Comparison of ENCODE assay signal across 11 cellular contexts in the genomic region with DNA sequence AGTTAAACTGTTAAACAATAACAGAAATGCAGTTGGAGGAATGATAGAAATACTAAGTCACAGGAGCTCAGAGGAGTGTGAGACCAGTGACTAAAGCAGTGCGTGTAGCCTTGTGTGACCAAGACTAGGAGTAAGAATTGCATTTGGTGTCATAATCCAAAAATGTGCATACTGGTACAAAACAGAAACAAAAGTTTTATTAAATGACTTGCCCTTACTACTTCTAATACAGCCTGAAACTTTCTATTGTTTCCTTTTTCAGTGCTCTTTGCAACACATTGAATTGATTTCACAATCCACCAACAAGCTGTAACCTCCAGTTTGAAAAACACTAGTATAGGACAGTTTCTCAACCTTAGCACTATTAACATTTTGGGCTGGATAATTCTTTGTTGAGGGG. TPM values are rescaled to one million over a fixed set of nuclear protein-coding genes. Genes with fewer than 3 reads are reported as not detected.
DNase-seq lines count a peak whose midpoint lies in the region; ATAC-seq, FAIRE-seq and TF ChIP-seq lines count a peak whose summit lies in the region.
"Had no signal": no experiment of that assay in that cellular context is flagged by ENCODE, and none has a peak within 500 bp of the region (broad histone marks: within the 10 kb centered on the region; RNA-seq: fewer than 3 reads in every experiment).

No MANE protein-coding gene starts in this region.

- H3K4me1 ChIP-seq in K562 (replicated peaks in 1 of 2; ENCODE audit: control insufficient read depth in 2 of 2, insufficient read depth in 2 of 2, low read length in 2 of 2) (peaks cover 3 to 4% of the 10 kb centered on the region in 2 experiments; a peak in 3 of 5 replicates), lower lobe of right lung (peaks cover 58% of the 10 kb centered on the region)

- no peaks in the 10 kb centered on the region for H3K27me3 ChIP-seq in K562 (ENCODE audit: control insufficient read depth in 2 of 2, insufficient read depth in 2 of 2, low read length in 2 of 2)
- no peaks in the 10 kb centered on the region for H3K27me3 ChIP-seq in lower lobe of right lung (ENCODE audit: low read depth)

- peaks cover 57% of the 10 kb centered on the region for H3K36me3 ChIP-seq in K562 (ENCODE audit: control insufficient read depth, insufficient read depth, low read length)
- H3K36me3 ChIP-seq in lower lobe of right lung, result peaks cover 56% of the 10 kb centered on the region

- H3K9me3 Mint-ChIP-seq in glutamatergic neuron (ENCODE audit: unreplicated experiment), result no peaks in the 10 kb centered on the region
- H3K9me3 Mint-ChIP-seq: T-helper 1 cell treated with Interleukin-12 subunit alpha and Interleukin-12 subunit beta and Interleukin-4 antibody, amounts not matched to agents 30 μg/mL and 1 μg/mL, for 36 hours had no signal

- ATAC-seq in HG03432 (IDR thresholded peaks at IDR 0.05; ENCODE audit: unreplicated experiment), result peak; percentile 37
- no peak for ATAC-seq in K562
- ATAC-seq in lower lobe of right lung, result peak; percentile 27 to 58

- H3K27me3 Mint-ChIP-seq in glutamatergic neuron (ENCODE audit: unreplicated experiment), result no peaks in the 10 kb centered on the region

- TF ChIP-seq EP300 in K562 (IDR thresholded peaks at IDR 0.05; ENCODE audit: low read length), result no peak

- peaks cover 6% of the 10 kb centered on the region for H3K4me1 Mint-ChIP-seq in glutamatergic neuron (ENCODE audit: low read depth, unreplicated experiment)

- H2AFZ ChIP-seq in K562 (ENCODE audit: low read depth, low read length), result no peak overlapping the region

- in situ Hi-C loops in K562 (cut with MboI), result no loop called here

- WGBS in K562 (ENCODE audit: insufficient coverage, low coverage, missing lambda C conversion rate), result 100% methylated on average over 1 of the region's 1 CpG

- TF ChIP-seq RAD21 in K562 (CRISPR knock-in tag; conservative IDR thresholded peaks at IDR 0.05 in 1 of 2, IDR thresholded peaks at IDR 0.05 in 1 of 2), result no peak

- no peak overlapping the region for H3K4me3 ChIP-seq in K562
- no peak overlapping the region for H3K4me3 ChIP-seq in lower lobe of right lung

- peak; percentile 64 to 70 for DNase-seq in AML-193 (lab: John Stamatoyannopoulos, UW)
- no peak for DNase-seq in K562 (ENCODE audit: extremely low read depth in 1 of 4, low spot score in 3 of 4)
- no peak for DNase-seq in lower lobe of right lung
- DNase-seq in T-helper 2 cell, result no peak
- DNase-seq in NCI-H1930 (lab: John Stamatoyannopoulos, UW), result no peak
- no peak for DNase-seq in glutamatergic neuron
- DNase-seq in NCI-H69 (lab: John Stamatoyannopoulos, UW), result no peak
- DNase-seq: Caco-2, NCI-H524 had no signal

- H3K27ac ChIP-seq in K562 (ENCODE audit: extremely low read depth, low read depth, low read length) (no peak overlapping the region), lower lobe of right lung (no peak overlapping the region)

- peaks cover 43% of the 10 kb centered on the region for H3K79me2 ChIP-seq in K562 (ENCODE audit: control insufficient read depth, insufficient read depth, low read length)

- H3K27ac Mint-ChIP-seq in glutamatergic neuron (ENCODE audit: unreplicated experiment), result no peak overlapping the region
- H3K27ac Mint-ChIP-seq: T-helper 1 cell treated with Interleukin-12 subunit alpha and Interleukin-12 subunit beta and Interleukin-4 antibody, amounts not matched to agents 30 μg/mL and 1 μg/mL, for 36 hours had no signal

- no peaks in the 10 kb centered on the region for H3K36me3 Mint-ChIP-seq in glutamatergic neuron (ENCODE audit: unreplicated experiment)

- no peak overlapping the region for H3K4me2 ChIP-seq in K562 (ENCODE audit: insufficient read depth, low read length)

- H3K9me1 ChIP-seq in K562 (ENCODE audit: control insufficient read depth, insufficient read depth, low read length), result no peaks in the 10 kb centered on the region

- FAIRE-seq in K562 (lab: Jason Lieb, UNC), result no peak

- POLR2A ChIA-PET in K562 (lab: Yijun Ruan, JAX), result interaction anchor here (0.8 to 2.6 kb wide), 3 partner anchors 9 to 20 kb away, joined by 3 to 11 read pairs (median 7); no protein-coding TSS in a partner anchor

- H3K9me3 ChIP-seq in K562 (replicated peaks; ENCODE audit: control insufficient read depth, insufficient read depth, low read depth, low read length) (no peaks in the 10 kb centered on the region), lower lobe of right lung (no peaks in the 10 kb centered on the region)
- H3K9me3 ChIP-seq: Caco-2 had no signal

- no peak overlapping the region for H3K4me3 Mint-ChIP-seq in glutamatergic neuron (ENCODE audit: unreplicated experiment)
- H3K4me3 Mint-ChIP-seq: T-helper 1 cell treated with Interleukin-12 subunit alpha and Interleukin-12 subunit beta and Interleukin-4 antibody, amounts not matched to agents 30 μg/mL and 1 μg/mL, for 36 hours had no signal

- TF ChIP-seq POLR2A in K562 (conservative IDR thresholded peaks at IDR 0.05), result no peak

- intact Hi-C loops in K562 (cut with micrococcal nuclease), result no loop called here
- intact Hi-C loops in lower lobe of right lung (cut with DNase I), result no loop called here

- CTCF ChIA-PET in K562 (lab: Yijun Ruan, JAX; ENCODE audit: low intra/inter-chr PET ratio), result no interaction called here

- peaks cover 13% of the 10 kb centered on the region for H4K20me1 ChIP-seq in K562 (replicated peaks; ENCODE audit: control insufficient read depth, insufficient read depth, low read length)

- TF ChIP-seq CTCF in K562 (IDR thresholded peaks at IDR 0.05 in 2 of 3, conservative IDR thresholded peaks at IDR 0.05 in 1 of 3; ENCODE audit: insufficient read depth in 2 of 3, low read depth in 1 of 3, low read length in 3 of 3) (no peak), lower lobe of right lung (IDR thresholded peaks at IDR 0.05) (no peak), glutamatergic neuron (IDR thresholded peaks at IDR 0.05; ENCODE audit: partially characterized antibody, unreplicated experiment) (no peak)

- H3K9ac ChIP-seq in K562 (ENCODE audit: insufficient read depth in 1 of 2, low read depth in 2 of 2, low read length in 2 of 2), result no peak overlapping the region

- BruUV-seq in K562 (replicated peaks; lab: Mats Ljungman, UMichigan), result no TSS peak

RNA-seq across cellular contexts. Expression of gene SNX1, which starts 17.1 kb away (rescaled TPM):
- 111 and 159 TPM in 2 replicates for total RNA-seq in K562 (2011; cell fraction: chromatin; rRNA removed; ENCODE audit: low replicate concordance)
- total RNA-seq in K562 (2011; cell fraction: nucleolus; rRNA removed), result 71.4 and 72.4 TPM in 2 replicates
- total RNA-seq in K562 (2011; cell fraction: nucleoplasm; rRNA removed), result 79.0 and 93.2 TPM in 2 replicates
- 29.0 and 41.7 TPM in 2 replicates for total RNA-seq in K562 (2014; rRNA removed)
- 51.0 and 56.4 TPM in 2 replicates for total RNA-seq in K562 (2014; rRNA removed; fragmentation: Illumina TruSeq; extraction: Trizol)
- 57.5 and 59.9 TPM in 2 replicates for total RNA-seq in K562 (2015; rRNA removed; fragmentation: Illumina TruSeq; extraction: Trizol)
- 94.0 and 105 TPM in 2 replicates for total RNA-seq in K562 (2021)
- polyA plus RNA-seq in K562 (2011; rRNA removed), result 68.8 and 76.2 TPM in 2 replicates
- 46.1 and 50.8 TPM in 2 replicates for polyA plus RNA-seq in K562 (2011; cell fraction: cytosol; rRNA removed)
- polyA plus RNA-seq in K562 (2011; cell fraction: nucleus; rRNA removed), result 87.7 and 120 TPM in 2 replicates
- polyA plus RNA-seq in K562 (2012), result 55.3 and 59.0 TPM in 2 replicates
- 81.8 and 87.8 TPM in 2 replicates for polyA plus RNA-seq in K562 (2014; fragmentation: Illumina TruSeq; extraction: Trizol)
- polyA plus RNA-seq in K562 (2014; fragmentation: Nextera tagmentation; extraction: Ambion mirVana), result 10 to 100 TPM; 11.0 to 18.6 TPM
- polyA plus RNA-seq in K562 (2014; rRNA removed), result 84.5 and 91.6 TPM in 2 replicates
- 54.5 and 59.3 TPM in 2 replicates for polyA minus RNA-seq in K562 (2011; rRNA and poly(A)+ RNA removed)
- 26.2 and 36.9 TPM in 2 replicates for polyA minus RNA-seq in K562 (2011; cell fraction: cytosol; rRNA and poly(A)+ RNA removed)
- 29.8 and 37.3 TPM in 2 replicates for polyA minus RNA-seq in K562 (2011; cell fraction: nucleus; rRNA and poly(A)+ RNA removed)
- 157 TPM for total RNA-seq in lower lobe of right lung
- 71.4 TPM for total RNA-seq in glutamatergic neuron (ENCODE audit: unreplicated experiment)

RNA-seq across cellular contexts. Expression of gene CIAO2A, which starts 19.3 kb away (rescaled TPM):
- 15.6 and 44.0 TPM in 2 replicates for total RNA-seq in K562 (2011; cell fraction: chromatin; rRNA removed; ENCODE audit: low replicate concordance)
- total RNA-seq in K562 (2011; cell fraction: nucleolus; rRNA removed), result 20.5 and 22.0 TPM in 2 replicates
- total RNA-seq in K562 (2011; cell fraction: nucleoplasm; rRNA removed), result 45.9 and 58.2 TPM in 2 replicates
- total RNA-seq in K562 (2014; rRNA removed), result 275 and 313 TPM in 2 replicates
- total RNA-seq in K562 (2014; rRNA removed; fragmentation: Illumina TruSeq; extraction: Trizol), result 251 and 275 TPM in 2 replicates
- total RNA-seq in K562 (2015; rRNA removed; fragmentation: Illumina TruSeq; extraction: Trizol), result 287 and 321 TPM in 2 replicates
- 161 and 181 TPM in 2 replicates for total RNA-seq in K562 (2021)
- 189 and 280 TPM in 2 replicates for polyA plus RNA-seq in K562 (2011; rRNA removed)
- polyA plus RNA-seq in K562 (2011; cell fraction: cytosol; rRNA removed), result 54.1 and 108 TPM in 2 replicates
- 34.6 and 53.7 TPM in 2 replicates for polyA plus RNA-seq in K562 (2011; cell fraction: nucleus; rRNA removed)
- 167 and 221 TPM in 2 replicates for polyA plus RNA-seq in K562 (2012)
- polyA plus RNA-seq in K562 (2014; fragmentation: Illumina TruSeq; extraction: Trizol), result 223 and 243 TPM in 2 replicates
- polyA plus RNA-seq in K562 (2014; fragmentation: Nextera tagmentation; extraction: Ambion mirVana), result 100 to 1,000 TPM; 354 to 408 TPM
- 381 and 429 TPM in 2 replicates for polyA plus RNA-seq in K562 (2014; rRNA removed)
- 45.9 and 50.0 TPM in 2 replicates for polyA minus RNA-seq in K562 (2011; rRNA and poly(A)+ RNA removed)
- polyA minus RNA-seq in K562 (2011; cell fraction: cytosol; rRNA and poly(A)+ RNA removed), result 23.8 and 27.5 TPM in 2 replicates
- polyA minus RNA-seq in K562 (2011; cell fraction: nucleus; rRNA and poly(A)+ RNA removed), result 14.0 and 25.8 TPM in 2 replicates
- 56.3 TPM for total RNA-seq in lower lobe of right lung
- 35.5 TPM for total RNA-seq in glutamatergic neuron (ENCODE audit: unreplicated experiment)

RNA-seq across cellular contexts. Expression of gene SNX22, which starts 38.6 kb away (rescaled TPM):
- 2.8 and 8.7 TPM in 2 replicates for total RNA-seq in K562 (2011; cell fraction: chromatin; rRNA removed; ENCODE audit: low replicate concordance)
- 8.5 and 10.3 TPM in 2 replicates for total RNA-seq in K562 (2011; cell fraction: nucleolus; rRNA removed)
- 4.7 and 5.8 TPM in 2 replicates for total RNA-seq in K562 (2011; cell fraction: nucleoplasm; rRNA removed)
- total RNA-seq in K562 (2014; rRNA removed) (2.1 and 2.3 TPM in 2 replicates), K562 (2014; rRNA removed; fragmentation: Illumina TruSeq; extraction: Trizol) (0.99 and 1.2 TPM in 2 replicates), K562 (2015; rRNA removed; fragmentation: Illumina TruSeq; extraction: Trizol) (1.1 and 1.2 TPM in 2 replicates), K562 (2021) (1.8 and 3.0 TPM in 2 replicates), lower lobe of right lung (17.4 TPM), glutamatergic neuron (ENCODE audit: unreplicated experiment) (4.6 TPM)
- polyA plus RNA-seq in K562 (2011; rRNA removed) (0.89 and 0.91 TPM in 2 replicates), K562 (2014; fragmentation: Illumina TruSeq; extraction: Trizol) (0.98 and 1.3 TPM in 2 replicates), K562 (2014; fragmentation: Nextera tagmentation; extraction: Ambion mirVana) (1 to 10 TPM; 2.0 TPM), K562 (2014; rRNA removed) (1.7 and 2.0 TPM in 2 replicates)
- polyA plus RNA-seq in K562 (2011; cell fraction: cytosol; rRNA removed), result 0.52 and 2.0 TPM in 2 replicates
- 4.2 and 8.3 TPM in 2 replicates for polyA plus RNA-seq in K562 (2011; cell fraction: nucleus; rRNA removed)
- 2.1 and 2.4 TPM in 2 replicates for polyA plus RNA-seq in K562 (2012)
- polyA minus RNA-seq in K562 (2011; rRNA and poly(A)+ RNA removed), result 0.84 and 1.3 TPM in 2 replicates
- polyA minus RNA-seq in K562 (2011; cell fraction: cytosol; rRNA and poly(A)+ RNA removed), result 0.67 and 0.73 TPM in 2 replicates
- 4.8 and 5.0 TPM in 2 replicates for polyA minus RNA-seq in K562 (2011; cell fraction: nucleus; rRNA and poly(A)+ RNA removed)

RNA-seq across cellular contexts. Expression of gene PPIB, which starts 49.9 kb away (rescaled TPM):
- total RNA-seq in K562 (2011; cell fraction: chromatin; rRNA removed; ENCODE audit: low replicate concordance), result 284 and 466 TPM in 2 replicates
- total RNA-seq in K562 (2011; cell fraction: nucleolus; rRNA removed), result 746 and 824 TPM in 2 replicates
- total RNA-seq in K562 (2011; cell fraction: nucleoplasm; rRNA removed), result 510 and 682 TPM in 2 replicates
- 381 and 402 TPM in 2 replicates for total RNA-seq in K562 (2014; rRNA removed)
- total RNA-seq in K562 (2014; rRNA removed; fragmentation: Illumina TruSeq; extraction: Trizol), result 258 and 306 TPM in 2 replicates
- 403 and 418 TPM in 2 replicates for total RNA-seq in K562 (2015; rRNA removed; fragmentation: Illumina TruSeq; extraction: Trizol)
- 374 and 413 TPM in 2 replicates for total RNA-seq in K562 (2021)
- 410 and 460 TPM in 2 replicates for polyA plus RNA-seq in K562 (2011; rRNA removed)
- polyA plus RNA-seq in K562 (2011; cell fraction: cytosol; rRNA removed), result 455 and 489 TPM in 2 replicates
- polyA plus RNA-seq in K562 (2011; cell fraction: nucleus; rRNA removed), result 136 and 186 TPM in 2 replicates
- 450 and 660 TPM in 2 replicates for polyA plus RNA-seq in K562 (2012)
- 535 and 580 TPM in 2 replicates for polyA plus RNA-seq in K562 (2014; fragmentation: Illumina TruSeq; extraction: Trizol)
- 100 to 1,000 TPM; 652 to 746 TPM for polyA plus RNA-seq in K562 (2014; fragmentation: Nextera tagmentation; extraction: Ambion mirVana)
- 419 and 439 TPM in 2 replicates for polyA plus RNA-seq in K562 (2014; rRNA removed)
- polyA minus RNA-seq in K562 (2011; rRNA and poly(A)+ RNA removed), result 325 and 372 TPM in 2 replicates
- 155 and 164 TPM in 2 replicates for polyA minus RNA-seq in K562 (2011; cell fraction: cytosol; rRNA and poly(A)+ RNA removed)
- 27.5 and 54.3 TPM in 2 replicates for polyA minus RNA-seq in K562 (2011; cell fraction: nucleus; rRNA and poly(A)+ RNA removed)
- 323 TPM for total RNA-seq in lower lobe of right lung
- total RNA-seq in glutamatergic neuron (ENCODE audit: unreplicated experiment), result 228 TPM

Comparison
In these comparisons a context has a peak if more than half of its experiments do, and no peak if none do; other contexts are left out.
1. DNase-seq: peak in AML-193 (2 of 2); none in K562 (0 of 4), lower lobe of right lung (single experiment), T-helper 2 cell (0 of 5), NCI-H1930 (0 of 2), glutamatergic neuron (single experiment) and NCI-H69 (single experiment).